ENCODE assay signal across 21 cellular contexts in the genomic region with DNA sequence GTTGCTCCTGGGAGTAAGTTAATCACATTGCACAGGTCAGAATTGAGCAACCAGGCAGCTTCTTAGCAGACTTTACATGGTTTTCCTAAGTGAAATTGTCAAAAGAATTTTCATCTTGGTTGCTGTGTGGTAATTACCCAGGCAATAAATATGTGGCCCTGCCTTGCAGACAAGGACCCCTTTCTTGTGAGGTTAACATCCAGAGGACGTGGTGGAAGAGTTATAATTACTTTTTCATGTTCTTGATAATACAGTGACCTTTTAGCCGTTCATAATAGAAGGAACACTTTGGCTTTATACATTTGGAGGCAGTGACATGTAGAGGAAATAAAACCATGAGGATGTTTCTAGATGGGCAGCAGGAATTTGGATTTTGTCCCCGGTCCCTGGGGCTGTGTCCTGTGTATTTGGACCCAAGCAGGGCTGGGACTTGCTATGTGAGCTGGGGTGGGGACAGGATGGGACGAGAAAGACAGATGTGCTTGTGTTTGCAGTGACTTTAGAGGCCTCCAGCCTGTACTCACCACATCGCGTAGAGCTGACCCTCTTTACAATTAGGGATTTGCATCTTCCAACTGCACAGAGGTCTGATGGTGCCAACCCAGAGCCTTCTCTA.
A peak's percentile ranks its signal among the peaks of the same experiment; 100 is the strongest.
DNase-seq lines count a peak whose midpoint lies in the region; ATAC-seq and TF ChIP-seq lines count a peak whose summit lies in the region.
"Had no signal": no experiment of that assay in that cellular context is flagged by ENCODE, and none has a peak within 500 bp of the region (broad histone marks: within the 10 kb centered on the region; RNA-seq: fewer than 3 reads in every experiment).

No MANE protein-coding gene starts in this region.

- H3K9me3 ChIP-seq in lower lobe of right lung (peaks cover 4% of the 10 kb centered on the region), upper lobe of right lung (no peaks in the 10 kb centered on the region), SJCRH30 (replicated peaks) (no peaks in the 10 kb centered on the region)
- H3K9me3 ChIP-seq: MG63 had no signal

- H3K36me3 ChIP-seq in lower lobe of right lung: peaks cover 26% of the 10 kb centered on the region
- H3K36me3 ChIP-seq in upper lobe of right lung: peaks cover 12% of the 10 kb centered on the region
- no peaks in the 10 kb centered on the region for H3K36me3 ChIP-seq in SJCRH30

- intact Hi-C loops in lower lobe of right lung (cut with DNase I) (no loop called here), upper lobe of right lung (cut with DNase I) (no loop called here)

- H3K4me3 ChIP-seq in lower lobe of right lung: no peak overlapping the region
- H3K4me3 ChIP-seq in upper lobe of right lung: no peak overlapping the region
- H3K4me3 ChIP-seq in SJCRH30: no peak overlapping the region
- H3K4me3 ChIP-seq: BLaER1, GM23338, MG63 had no signal

- H3K4me3 Mint-ChIP-seq in progenitor cell of endocrine pancreas (ENCODE audit: low read depth): no peak overlapping the region
- H3K4me3 Mint-ChIP-seq: CD4-positive, CD25-positive, alpha-beta regulatory T cell; GM23338; H9 had no signal

- H3K9me3 Mint-ChIP-seq in progenitor cell of endocrine pancreas (ENCODE audit: low read depth): peaks cover 6% of the 10 kb centered on the region
- H3K9me3 Mint-ChIP-seq: GM23338, H9 had no signal

- peaks cover 64% of the 10 kb centered on the region for H3K36me3 Mint-ChIP-seq in progenitor cell of endocrine pancreas (ENCODE audit: insufficient read depth)

- peak overlapping the region; percentile 93 for H3K27ac Mint-ChIP-seq in progenitor cell of endocrine pancreas
- H3K27ac Mint-ChIP-seq: CD4-positive, CD25-positive, alpha-beta regulatory T cell; GM23338; H9 had no signal

- H3K27me3 Mint-ChIP-seq in progenitor cell of endocrine pancreas: no peaks in the 10 kb centered on the region

- DNase-seq in amniotic epithelial cell (ENCODE audit: low read depth): peak; percentile 27
- no peak for DNase-seq in lower lobe of right lung
- DNase-seq in progenitor cell of endocrine pancreas (ENCODE audit: low spot score, unreplicated experiment): no peak
- no peak for DNase-seq in upper lobe of right lung
- no peak for DNase-seq in SJCRH30
- DNase-seq: CD4-positive, CD25-positive, alpha-beta regulatory T cell; H9; IMR-90; KG1; MG63; NCI-H1105 treated with DMSO at 0.1 percent for 48 hours; NCI-H1930; NCI-H2107; NCI-H524; NCI-H774; PC-3 had no signal

- H3K4me1 ChIP-seq in lower lobe of right lung: peaks cover 8% of the 10 kb centered on the region
- peaks cover 6% of the 10 kb centered on the region for H3K4me1 ChIP-seq in upper lobe of right lung
- H3K4me1 ChIP-seq in SJCRH30: no peaks in the 10 kb centered on the region

- H3K27ac ChIP-seq in lower lobe of right lung (peak overlapping the region; percentile 38), upper lobe of right lung (peak overlapping the region; percentile 36), SJCRH30 (no peak overlapping the region)
- H3K27ac ChIP-seq: BLaER1 had no signal

- ATAC-seq in lower lobe of right lung: no peak
- no peak for ATAC-seq in upper lobe of right lung
- no peak for ATAC-seq in HG02610 (IDR thresholded peaks at IDR 0.05; ENCODE audit: unreplicated experiment)
- ATAC-seq in GM19397 (IDR thresholded peaks at IDR 0.05; ENCODE audit: unreplicated experiment): no peak
- ATAC-seq: GM23338, PC-3, Right ventricle myocardium inferior had no signal

- peaks cover 34% of the 10 kb centered on the region for H3K4me1 Mint-ChIP-seq in progenitor cell of endocrine pancreas (ENCODE audit: low read depth)
- H3K4me1 Mint-ChIP-seq: CD4-positive, CD25-positive, alpha-beta regulatory T cell; GM23338; H9 had no signal

- TF ChIP-seq CTCF in lower lobe of right lung (IDR thresholded peaks at IDR 0.05): no peak
- TF ChIP-seq CTCF in progenitor cell of endocrine pancreas (IDR thresholded peaks at IDR 0.05; ENCODE audit: unreplicated experiment): no peak
- TF ChIP-seq CTCF in upper lobe of right lung (IDR thresholded peaks at IDR 0.05): no peak

- H3K27me3 ChIP-seq in lower lobe of right lung (ENCODE audit: low read depth): no peaks in the 10 kb centered on the region
- no peaks in the 10 kb centered on the region for H3K27me3 ChIP-seq in upper lobe of right lung
- no peaks in the 10 kb centered on the region for H3K27me3 ChIP-seq in SJCRH30
- H3K27me3 ChIP-seq: BLaER1, MG63 had no signal
